In the genomic region with DNA sequence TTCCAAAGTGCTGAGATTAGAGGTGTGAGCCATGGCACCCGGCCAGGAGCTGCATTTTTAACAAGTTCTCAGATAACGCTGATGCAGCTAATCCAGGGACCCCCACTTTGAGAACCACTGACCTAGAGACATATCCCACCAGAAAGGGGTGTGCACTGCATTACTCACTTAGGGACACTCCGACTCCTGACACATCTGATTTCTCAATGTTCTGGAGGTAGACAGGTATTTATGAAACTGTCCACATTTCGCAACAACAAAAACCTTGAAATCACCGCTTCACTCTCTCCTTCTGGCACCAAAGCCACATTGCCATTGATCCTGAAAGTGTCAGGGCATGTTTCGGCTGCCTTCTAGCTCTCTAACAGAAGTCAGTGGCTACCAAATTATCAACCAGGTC, we compare ENCODE assay signal across 15 cellular contexts.
"Had no signal": no experiment of that assay in that cellular context is flagged by ENCODE, and none has a peak within 500 bp of the region (broad histone marks: within the 10 kb centered on the region; RNA-seq: fewer than 3 reads in every experiment).

No MANE protein-coding gene starts in this region.

- H3K27ac ChIP-seq: left lung, tibial artery, uterus had no signal

- H3K9me3 ChIP-seq: left lung, tibial artery, uterus had no signal

- H3K4me3 ChIP-seq: left lung, tibial artery, uterus had no signal

- DNase-seq: activated CD4-positive, alpha-beta memory T cell treated with anti-CD3 and anti-CD28 coated beads, Interleukin-2, amount 10 ng/mL, durations not matched to agents 7 days and 5 days; activated CD4-positive, alpha-beta T cell treated with anti-CD3 and anti-CD28 coated beads for 4 hours; activated naive CD4-positive, alpha-beta T cell; activated naive CD8-positive, alpha-beta T cell treated with anti-CD3 and anti-CD28 coated beads for 36 hours; activated T-cell treated with anti-CD3 and anti-CD28 coated beads, Interleukin-2, amount 50 U/mL, for 1 hour; amniotic stem cell; effector memory CD8-positive, alpha-beta T cell; foreskin melanocyte; kidney; left lung; stimulated activated naive B cell treated with anti-CD40 and anti-IgM and Interleukin-4, amounts not matched to agents 10 μg/mL and 1 μg/mL and 100 μg/mL, for 72 hours; tibial artery; uterus had no signal

- H3K4me1 ChIP-seq: left lung, tibial artery, uterus had no signal

- ATAC-seq: activated T-helper 17 cell treated with anti-CD3 and anti-CD28 coated beads, Interleukin-2, amount 50 U/mL, for 72 hours; effector memory CD8-positive, alpha-beta T cell; left lung; stimulated activated naive B cell treated with anti-CD40 and anti-IgM and Interleukin-4, amounts not matched to agents 10 μg/mL and 1 μg/mL and 100 μg/mL, for 72 hours; WTC11 had no signal

- H3K36me3 ChIP-seq: left lung, tibial artery, uterus had no signal

- H3K27me3 ChIP-seq: uterus had no signal
